21 cellular contexts compared by ENCODE assay signal in genomic region chrY:19577250-19577649, GRCh38.
DNase-seq lines count a peak whose midpoint lies in the region; ATAC-seq, FAIRE-seq and TF ChIP-seq lines count a peak whose summit lies in the region.
"Had no signal": no experiment of that assay in that cellular context is flagged by ENCODE, and none has a peak within 500 bp of the region (broad histone marks: within the 10 kb centered on the region; RNA-seq: fewer than 3 reads in every experiment).

No MANE protein-coding gene starts in this region.

- no TSS peak for BruUV-seq in HepG2 (replicated peaks; lab: Mats Ljungman, UMichigan)

- H3K36me3 ChIP-seq in DND-41 (ENCODE audit: insufficient read depth, low read length) (peaks cover 44% of the 10 kb centered on the region), KOPT-K1 (ENCODE audit: insufficient read depth, low read length) (peaks cover 68% of the 10 kb centered on the region), HepG2 (replicated peaks in 1 of 2; ENCODE audit: control insufficient read depth in 1 of 2, insufficient read depth in 2 of 2, low read length in 2 of 2) (no peaks in the 10 kb centered on the region), upper lobe of right lung (no peaks in the 10 kb centered on the region), osteoblast (ENCODE audit: insufficient read depth, low read length) (no peaks in the 10 kb centered on the region)

- peaks cover 83% of the 10 kb centered on the region for H3K4me1 ChIP-seq in DND-41 (ENCODE audit: insufficient read depth, low read length)
- peaks cover 59% of the 10 kb centered on the region for H3K4me1 ChIP-seq in HepG2 (ENCODE audit: insufficient read depth, low read length)
- no peaks in the 10 kb centered on the region for H3K4me1 ChIP-seq in upper lobe of right lung
- no peaks in the 10 kb centered on the region for H3K4me1 ChIP-seq in osteoblast (ENCODE audit: insufficient read depth, low read length)

- H4K20me1 ChIP-seq in DND-41 (ENCODE audit: insufficient read depth, low read length), result peaks cover 23% of the 10 kb centered on the region
- no peaks in the 10 kb centered on the region for H4K20me1 ChIP-seq in HepG2 (ENCODE audit: insufficient read depth, low read length)
- H4K20me1 ChIP-seq in osteoblast (ENCODE audit: insufficient read depth, low read length), result no peaks in the 10 kb centered on the region

- intact Hi-C loops in HepG2 (cut with micrococcal nuclease; ENCODE audit: unreplicated experiment), result loop anchor here (5.0 kb wide), 1 partner anchor 105 kb away; no protein-coding TSS in a partner anchor
- intact Hi-C loops in upper lobe of right lung (cut with DNase I), result no loop called here

- TF ChIP-seq POLR2A in HepG2 (IDR thresholded peaks at IDR 0.05; ENCODE audit: insufficient read depth in 1 of 2, low read depth in 2 of 2, low read length in 2 of 2), result no peak

- H3K4me2 ChIP-seq in DND-41 (ENCODE audit: insufficient read depth, low read length) (no peak overlapping the region), HepG2 (ENCODE audit: low read depth, low read length) (peak overlapping the region; percentile 42), osteoblast (ENCODE audit: insufficient read depth, low read length) (no peak overlapping the region)
- H3K4me2 ChIP-seq: KMS-11, PC-9 had no signal

- no peak for DNase-seq in DND-41
- DNase-seq in HepG2 (ENCODE audit: low spot score), result peak; percentile 67
- no peak for DNase-seq in upper lobe of right lung
- DNase-seq in osteoblast (ENCODE audit: insufficient read length, low spot score, missing footprints), result no peak
- no peak for DNase-seq in NCI-H187 (lab: John Stamatoyannopoulos, UW)
- DNase-seq: C1 segment of cervical spinal cord; CD4-positive, alpha-beta memory T cell; COR-L47; H7; NCI-H1105 treated with DMSO at 0.1 percent for 48 hours; NCI-H2029 treated with DMSO at 0.1 percent for 48 hours; NCI-H446 treated with DMSO at 0.1 percent for 48 hours; NCI-H526 treated with DMSO at 0.1 percent for 48 hours; PC-9; RPMI8226; SHP77; T-cell had no signal

- H3K4me3 ChIP-seq in DND-41 (ENCODE audit: low read depth in 1 of 2, low read length in 2 of 2), result no peak overlapping the region
- H3K4me3 ChIP-seq in HepG2 (replicated peaks in 1 of 3; ENCODE audit: insufficient read depth in 1 of 3, low read depth in 2 of 3, low read length in 3 of 3), result no peak overlapping the region
- no peak overlapping the region for H3K4me3 ChIP-seq in upper lobe of right lung
- H3K4me3 ChIP-seq in osteoblast (ENCODE audit: insufficient read depth, low read length), result no peak overlapping the region
- H3K4me3 ChIP-seq: PC-9 had no signal

- H2AFZ ChIP-seq in DND-41 (ENCODE audit: low read depth, low read length) (no peak overlapping the region), HepG2 (ENCODE audit: low read length) (no peak overlapping the region), osteoblast (ENCODE audit: low read length) (no peak overlapping the region)
- H2AFZ ChIP-seq: PC-9 had no signal

- POLR2A ChIA-PET in HepG2 (lab: Yijun Ruan, JAX), result interaction anchor here (0.9 to 2.8 kb wide), 2 partner anchors 10 to 12 kb away, joined by 3 to 20 read pairs; no protein-coding TSS in a partner anchor

- H3K9ac ChIP-seq in DND-41 (ENCODE audit: low read depth, low read length) (no peak overlapping the region), HepG2 (ENCODE audit: insufficient read depth, low read depth, low read length) (peak overlapping the region; percentile 43; the same call in 1 of the 2 replicates)
- H3K9ac ChIP-seq: KMS-11 had no signal

- H3K79me2 ChIP-seq in DND-41 (ENCODE audit: insufficient read depth, low read length), result peaks cover 91% of the 10 kb centered on the region
- peaks cover 62% of the 10 kb centered on the region for H3K79me2 ChIP-seq in HepG2 (ENCODE audit: insufficient read depth, low read length)
- H3K79me2 ChIP-seq in osteoblast (ENCODE audit: insufficient read depth, low read length), result no peaks in the 10 kb centered on the region

- FAIRE-seq in HepG2 (lab: Jason Lieb, UNC), result peak; percentile 37
- FAIRE-seq: GM19239 had no signal

- TF ChIP-seq CTCF in DND-41 (IDR thresholded peaks at IDR 0.05; ENCODE audit: borderline replicate concordance, extremely low read depth, low read length, poor library complexity, severe bottlenecking) (no peak), HepG2 (CRISPR knock-in tag; IDR thresholded peaks at IDR 0.05) (no peak), upper lobe of right lung (IDR thresholded peaks at IDR 0.05) (no peak), osteoblast (IDR thresholded peaks at IDR 0.05; ENCODE audit: extremely low read depth, low read depth, low read length) (no peak)

- TF ChIP-seq RAD21 in HepG2 (CRISPR knock-in tag; IDR thresholded peaks at IDR 0.05), result no peak

- 0% methylated on average over 1 of the region's 6 CpGs for WGBS in HepG2 (ENCODE audit: low lambda C conversion rate)

- H3K27ac ChIP-seq in DND-41 (ENCODE audit: low read length) (peak overlapping the region; percentile 65), KOPT-K1 (ENCODE audit: low read depth, low read length, poor library complexity, severe bottlenecking) (peak overlapping the region; percentile 93), HepG2 (ENCODE audit: extremely low read length, insufficient read depth, low read length) (peak overlapping the region; percentile 51), upper lobe of right lung (no peak overlapping the region), osteoblast (ENCODE audit: low read depth, low read length) (no peak overlapping the region)
- H3K27ac ChIP-seq: KMS-11, PC-9 had no signal

- CTCF ChIA-PET in HepG2 (lab: Yijun Ruan, JAX; ENCODE audit: low intra/inter-chr PET ratio, low total read pairs), result no interaction called here

- ATAC-seq in DND-41 (ENCODE audit: insufficient read depth, low read depth) (no peak), HepG2 (peak; percentile 98), upper lobe of right lung (peak; percentile 24), HG03108 (IDR thresholded peaks at IDR 0.05; ENCODE audit: unreplicated experiment) (no peak)
- ATAC-seq: T-cell had no signal

- H3K9me3 ChIP-seq in DND-41 (ENCODE audit: insufficient read depth, low read length, severe bottlenecking) (no peaks in the 10 kb centered on the region), KOPT-K1 (ENCODE audit: insufficient read depth, low read length, poor library complexity, severe bottlenecking) (no peaks in the 10 kb centered on the region), HepG2 (ENCODE audit: low read length) (no peaks in the 10 kb centered on the region), upper lobe of right lung (no peaks in the 10 kb centered on the region), osteoblast (ENCODE audit: low read depth, low read length) (no peaks in the 10 kb centered on the region)

- no peak for TF ChIP-seq EP300 in HepG2 (IDR thresholded peaks at IDR 0.05; ENCODE audit: low read depth in 2 of 2, low read length in 2 of 2)
- no peak for TF ChIP-seq EP300 in HepG2 (CRISPR knock-in tag; IDR thresholded peaks at IDR 0.05; ENCODE audit: borderline replicate concordance)

- in situ Hi-C loops in HepG2 (cut with HindIII; ENCODE audit: extremely low pct_ligation_motif_present, low pct_unique_long_range_greater_than_20kb), result no loop called here

- no peaks in the 10 kb centered on the region for H3K27me3 ChIP-seq in DND-41 (ENCODE audit: insufficient read depth, low read length, poor library complexity)
- H3K27me3 ChIP-seq in HepG2 (ENCODE audit: control insufficient read depth in 1 of 2, insufficient read depth in 2 of 2, low read length in 2 of 2), result no peaks in the 10 kb centered on the region
- no peaks in the 10 kb centered on the region for H3K27me3 ChIP-seq in upper lobe of right lung
- H3K27me3 ChIP-seq in osteoblast (ENCODE audit: insufficient read depth, low read length), result no peaks in the 10 kb centered on the region

TF ChIP-seq in HepG2, 621 proteins besides CTCF, POLR2A, EP300 and RAD21 (continues in another document):
- TF ChIP-seq ZSCAN12 (CRISPR knock-in tag; IDR thresholded peaks at IDR 0.05) (no peak), ZNF460 (CRISPR knock-in tag; IDR thresholded peaks at IDR 0.05; ENCODE audit: borderline replicate concordance) (peak; percentile 71; the same call in 1 of the 2 replicates), MTA1 (CRISPR knock-in tag; IDR thresholded peaks at IDR 0.05; ENCODE audit: borderline replicate concordance) (no peak), HMGXB3 (CRISPR knock-in tag; IDR thresholded peaks at IDR 0.05; ENCODE audit: borderline replicate concordance) (no peak), BATF2 (CRISPR knock-in tag; IDR thresholded peaks at IDR 0.05) (no peak)

Comparison
In these comparisons a context has a peak if more than half of its experiments do, and no peak if none do; other contexts are left out.
1. ATAC-seq: peak in HepG2 (single experiment) and upper lobe of right lung (single experiment); none in DND-41 (single experiment) and HG03108 (single experiment).
2. H3K27ac ChIP-seq: peak in DND-41 (single experiment), KOPT-K1 (single experiment) and HepG2 (single experiment); none in upper lobe of right lung (single experiment) and osteoblast (single experiment).